26 cellular contexts compared by ENCODE assay signal in genomic region chr22:27196483-27196882, GRCh38.
"Had no signal": no experiment of that assay in that cellular context is flagged by ENCODE, and none has a peak within 500 bp of the region (broad histone marks: within the 10 kb centered on the region; RNA-seq: fewer than 3 reads in every experiment).

No MANE protein-coding gene starts in this region.

- DNase-seq: activated CD4-positive, alpha-beta memory T cell treated with anti-CD3 and anti-CD28 coated beads for 36 hours; activated CD4-positive, alpha-beta T cell treated with anti-CD3 and anti-CD28 coated beads, Interleukin-2, amount 10 ng/mL, durations not matched to agents 7 days and 5 days; activated CD4-positive, CD25-positive, alpha-beta regulatory T cell; activated CD8-positive, alpha-beta memory T cell treated with anti-CD3 and anti-CD28 coated beads for 24 hours; activated effector memory CD4-positive, alpha-beta T cell treated with anti-CD3 and anti-CD28 coated beads, Interleukin-2, amount 50 U/mL, for 16 hours; activated naive CD4-positive, alpha-beta T cell treated with anti-CD3 and anti-CD28 coated beads for 36 hours; activated T-cell treated with anti-CD3 and anti-CD28 coated beads, Interleukin-2, amount 50 U/mL, for 4 hours; amygdala; MV-4-11; NCI-H1092 treated with DMSO at 0.1 percent for 48 hours; NCI-H1417 treated with DMSO at 0.1 percent for 48 hours; NCI-H1694; NCI-H2107; NCI-H2171 treated with DMSO at 0.1 percent for 48 hours; NCI-H226; NCI-H510A; NCI-H526 treated with DMSO at 0.1 percent for 48 hours; NCI-H82; OCI-M1; SHP77 treated with DMSO at 0.1 percent for 48 hours; T-helper 1 cell had no signal

- H3K27me3 ChIP-seq: MG63 had no signal

- H3K9me3 Mint-ChIP-seq: activated naive CD4-positive, alpha-beta T cell treated with anti-CD3 and anti-CD28 coated beads for 36 hours had no signal

- H3K4me3 Mint-ChIP-seq: activated CD4-positive, alpha-beta memory T cell treated with anti-CD3 and anti-CD28 coated beads for 36 hours; activated CD4-positive, alpha-beta T cell treated with anti-CD3 and anti-CD28 coated beads, Interleukin-2, amount 10 ng/mL, durations not matched to agents 7 days and 5 days; activated naive CD4-positive, alpha-beta T cell treated with anti-CD3 and anti-CD28 coated beads for 36 hours; activated naive CD8-positive, alpha-beta T cell; activated T-cell treated with anti-CD3 and anti-CD28 coated beads, Interleukin-2, amount 50 U/mL, for 4 hours had no signal

- H3K27me3 Mint-ChIP-seq: activated CD4-positive, alpha-beta T cell treated with anti-CD3 and anti-CD28 coated beads, Interleukin-2, amount 10 ng/mL, durations not matched to agents 7 days and 5 days had no signal

- H3K36me3 Mint-ChIP-seq: activated CD4-positive, alpha-beta memory T cell treated with anti-CD3 and anti-CD28 coated beads for 36 hours; activated naive CD8-positive, alpha-beta T cell had no signal

- H3K4me1 Mint-ChIP-seq: activated CD4-positive, alpha-beta T cell treated with anti-CD3 and anti-CD28 coated beads, Interleukin-2, amount 10 ng/mL, durations not matched to agents 7 days and 5 days had no signal

- H3K27ac ChIP-seq: RWPE1, VCaP had no signal

- ATAC-seq: activated T-cell treated with anti-CD3 and anti-CD28 coated beads, Interleukin-2, amount 50 U/mL, for 4 hours; Panc1 had no signal

- H3K4me3 ChIP-seq: MG63 had no signal

- H3K27ac Mint-ChIP-seq: activated CD4-positive, alpha-beta memory T cell treated with anti-CD3 and anti-CD28 coated beads for 36 hours; activated CD4-positive, alpha-beta T cell treated with anti-CD3 and anti-CD28 coated beads, Interleukin-2, amount 10 ng/mL, durations not matched to agents 7 days and 5 days; activated naive CD4-positive, alpha-beta T cell treated with anti-CD3 and anti-CD28 coated beads for 36 hours; activated naive CD8-positive, alpha-beta T cell had no signal

- H3K36me3 ChIP-seq: MG63 had no signal
